ENCODE assay signal across 24 cellular contexts in the genomic region with DNA sequence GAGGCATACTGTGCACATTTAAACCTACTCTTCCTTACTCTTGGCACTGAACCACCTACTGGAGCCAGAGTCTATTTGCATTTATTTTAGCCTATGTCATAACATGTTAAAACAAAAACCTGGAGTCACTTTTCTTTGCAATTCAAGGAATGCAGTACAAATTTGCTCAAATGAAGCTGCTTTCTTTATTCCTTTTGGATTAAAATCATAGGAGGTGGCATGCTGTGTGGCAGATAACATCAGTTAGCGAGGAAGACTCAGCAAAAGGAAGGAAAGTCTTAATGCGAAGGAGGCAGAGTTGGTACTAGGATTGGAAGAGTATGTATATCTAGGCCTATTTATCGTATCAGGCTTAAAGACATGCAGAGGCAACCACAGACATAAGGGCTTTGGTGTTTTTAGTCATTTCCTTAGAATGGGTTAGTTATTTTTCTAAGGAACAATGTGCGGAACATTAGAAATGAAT.
DNase-seq lines count a peak whose midpoint lies in the region; ATAC-seq and TF ChIP-seq lines count a peak whose summit lies in the region.
"Had no signal": no experiment of that assay in that cellular context is flagged by ENCODE, and none has a peak within 500 bp of the region (broad histone marks: within the 10 kb centered on the region; RNA-seq: fewer than 3 reads in every experiment).

No MANE protein-coding gene starts in this region.

- H3K4me1 Mint-ChIP-seq in CD8-positive, alpha-beta memory T cell, result peaks cover 78 to 98% (median 83%) of the 10 kb centered on the region in 3 donors

- H3K9me3 Mint-ChIP-seq in CD8-positive, alpha-beta memory T cell, result no peaks in the 10 kb centered on the region
- H3K9me3 Mint-ChIP-seq: dendritic cell treated with granulocyte-macrophage colony-stimulating factor and Interleukin-4, amounts not matched to agents 40 ng/mL and 50 ng/mL, for 4 days; stimulated activated naive CD8-positive, alpha-beta T cell treated with anti-CD3 and anti-CD28 coated beads, Interleukin-15, Interleukin-2, amounts not matched to agents 100 ng/mL and 50 ng/mL, for 24 hours had no signal

- H3K4me1 ChIP-seq in A673 (ENCODE audit: insufficient read depth, low read length, poor library complexity, severe bottlenecking), result peaks cover 3% of the 10 kb centered on the region
- H3K4me1 ChIP-seq in CD8-positive, alpha-beta memory T cell (ENCODE audit: insufficient read depth, low read length), result peaks cover 49% of the 10 kb centered on the region
- H3K4me1 ChIP-seq: left ventricle myocardium inferior, sigmoid colon had no signal

- no peaks in the 10 kb centered on the region for H3K27me3 ChIP-seq in A673 (replicated peaks; ENCODE audit: insufficient read depth, low read depth, low read length, poor library complexity)
- no peaks in the 10 kb centered on the region for H3K27me3 ChIP-seq in CD8-positive, alpha-beta memory T cell (ENCODE audit: insufficient read depth, low read length, poor library complexity, severe bottlenecking)
- H3K27me3 ChIP-seq: sigmoid colon had no signal

- H3K27me3 Mint-ChIP-seq in CD8-positive, alpha-beta memory T cell, result no peaks in the 10 kb centered on the region
- H3K27me3 Mint-ChIP-seq: activated CD8-positive, alpha-beta memory T cell treated with anti-CD3 and anti-CD28 coated beads, Interleukin-2, amount 10 ng/mL, durations not matched to agents 7 days and 5 days; dendritic cell treated with granulocyte-macrophage colony-stimulating factor and Interleukin-4, amounts not matched to agents 40 ng/mL and 50 ng/mL, for 4 days; stimulated activated naive CD8-positive, alpha-beta T cell treated with anti-CD3 and anti-CD28 coated beads, Interleukin-15, Interleukin-2, amounts not matched to agents 100 ng/mL and 50 ng/mL, for 24 hours had no signal

- no peak for ATAC-seq in HG03378 (IDR thresholded peaks at IDR 0.05; ENCODE audit: unreplicated experiment)
- ATAC-seq in GM21367 (IDR thresholded peaks at IDR 0.05; ENCODE audit: unreplicated experiment), result no peak
- no peak for ATAC-seq in HG03354 (IDR thresholded peaks at IDR 0.05; ENCODE audit: poor library complexity, severe bottlenecking, unreplicated experiment)
- ATAC-seq: activated CD4-positive, CD25-positive, alpha-beta regulatory T cell treated with anti-CD3 and anti-CD28 coated beads, Interleukin-2, amount 50 U/mL, for 24 hours; activated CD8-positive, alpha-beta memory T cell treated with anti-CD3 and anti-CD28 coated beads, Interleukin-2, amount 10 ng/mL, durations not matched to agents 7 days and 5 days had no signal

- intact Hi-C loops in A673 (cut with micrococcal nuclease; ENCODE audit: unreplicated experiment), result no loop called here

- POLR2A ChIA-PET in A673 (lab: Charles Lee; ENCODE audit: low non-redundant PET), result no interaction called here
- POLR2A ChIA-PET in CD8-positive, alpha-beta memory T cell (lab: Charles Lee), result no interaction called here

- H3K36me3 ChIP-seq in A673 (ENCODE audit: insufficient read depth, low read length, poor library complexity, severe bottlenecking), result no peaks in the 10 kb centered on the region
- H3K36me3 ChIP-seq in CD8-positive, alpha-beta memory T cell (ENCODE audit: insufficient read depth, low read length), result no peaks in the 10 kb centered on the region
- H3K36me3 ChIP-seq: left ventricle myocardium inferior, sigmoid colon had no signal

- H3K36me3 Mint-ChIP-seq in CD8-positive, alpha-beta memory T cell, result peaks cover 11 to 32% (median 12%) of the 10 kb centered on the region in 3 donors

- in situ Hi-C loops in astrocyte of the spinal cord (cut with HindIII; ENCODE audit: low sequenced_read_pairs), result no loop called here

- H3K27ac ChIP-seq in A673 (ENCODE audit: low read depth, low read length, poor library complexity, severe bottlenecking), result no peak overlapping the region
- no peak overlapping the region for H3K27ac ChIP-seq in CD8-positive, alpha-beta memory T cell (ENCODE audit: low read depth, low read length)
- H3K27ac ChIP-seq: left ventricle myocardium inferior, sigmoid colon had no signal

- H3K4me3 Mint-ChIP-seq in CD8-positive, alpha-beta memory T cell, result no peak overlapping the region
- H3K4me3 Mint-ChIP-seq: activated CD8-positive, alpha-beta memory T cell treated with anti-CD3 and anti-CD28 coated beads, Interleukin-2, amount 10 ng/mL, durations not matched to agents 7 days and 5 days; dendritic cell treated with granulocyte-macrophage colony-stimulating factor and Interleukin-4, amounts not matched to agents 40 ng/mL and 50 ng/mL, for 4 days; stimulated activated naive CD8-positive, alpha-beta T cell treated with anti-CD3 and anti-CD28 coated beads, Interleukin-15, Interleukin-2, amounts not matched to agents 100 ng/mL and 50 ng/mL, for 24 hours had no signal

- CTCF ChIA-PET in A673 (lab: Charles Lee), result no interaction called here
- CTCF ChIA-PET in CD8-positive, alpha-beta memory T cell (lab: Charles Lee), result no interaction called here

- no TSS peak for BruUV-seq in A673 (replicated peaks; lab: Mats Ljungman, UMichigan)

- H3K4me3 ChIP-seq in A673 (ENCODE audit: low read depth, low read length, poor library complexity, severe bottlenecking) (no peak overlapping the region), astrocyte of the spinal cord (ENCODE audit: low read depth, low read length) (no peak overlapping the region)
- no peak overlapping the region for H3K4me3 ChIP-seq in CD8-positive, alpha-beta memory T cell (ENCODE audit: low read length)
- H3K4me3 ChIP-seq: left ventricle myocardium inferior, sigmoid colon had no signal

- peak overlapping the region in 5 of 8 donors; percentile 12 to 95 (median 64) for H3K27ac Mint-ChIP-seq in CD8-positive, alpha-beta memory T cell
- H3K27ac Mint-ChIP-seq: activated CD8-positive, alpha-beta memory T cell treated with anti-CD3 and anti-CD28 coated beads, Interleukin-2, amount 10 ng/mL, durations not matched to agents 7 days and 5 days; dendritic cell treated with granulocyte-macrophage colony-stimulating factor and Interleukin-4, amounts not matched to agents 40 ng/mL and 50 ng/mL, for 4 days; stimulated activated naive CD8-positive, alpha-beta T cell treated with anti-CD3 and anti-CD28 coated beads, Interleukin-15, Interleukin-2, amounts not matched to agents 100 ng/mL and 50 ng/mL, for 24 hours had no signal

- H3K9me3 ChIP-seq in A673 (ENCODE audit: low read depth, low read length, poor library complexity, severe bottlenecking), result no peaks in the 10 kb centered on the region
- H3K9me3 ChIP-seq in CD8-positive, alpha-beta memory T cell (ENCODE audit: low read length), result no peaks in the 10 kb centered on the region
- H3K9me3 ChIP-seq: left ventricle myocardium inferior, sigmoid colon had no signal

- TF ChIP-seq CTCF in A673 (conservative IDR thresholded peaks at IDR 0.05; ENCODE audit: low read depth, low read length), result no peak
- TF ChIP-seq CTCF in astrocyte of the spinal cord (IDR thresholded peaks at IDR 0.05; ENCODE audit: low read depth, low read length), result no peak

- peak; percentile 49 for DNase-seq in A673 (ENCODE audit: low spot score)
- DNase-seq in CD8-positive, alpha-beta memory T cell, result no peak
- peak; percentile 74 for DNase-seq in astrocyte of the spinal cord (ENCODE audit: low read depth, low spot score)
- peak; percentile 67 for DNase-seq in iris pigment epithelial cell (ENCODE audit: low read depth)
- no peak for DNase-seq in CD1c-positive myeloid dendritic cell (ENCODE audit: extremely low spot score)
- DNase-seq: activated CD8-positive, alpha-beta memory T cell treated with anti-CD3 and anti-CD28 coated beads, Interleukin-2, amount 10 ng/mL, durations not matched to agents 7 days and 5 days; activated gamma-delta T cell treated with Interleukin-2 at 50 U/mL for 16 hours; Calu3; erythroblast; HCEC 1CT; left ventricle myocardium inferior; NCI-H1105; NCI-H2171; NCI-H774; OCI-M1; SIG-M5; sigmoid colon; trophoblast cell had no signal

Comparison
In these comparisons a context has a peak if more than half of its experiments do, and no peak if none do; other contexts are left out.
1. DNase-seq: peak in A673 (single experiment), astrocyte of the spinal cord (single experiment) and iris pigment epithelial cell (single experiment); none in CD8-positive, alpha-beta memory T cell (0 of 5) and CD1c-positive myeloid dendritic cell (single experiment).